Comparison of ENCODE assay signal across 1 cellular context in genomic region chr10:77279207-77279606, GRCh38.
TF ChIP-seq lines count a peak whose summit lies in the region.

No MANE protein-coding gene starts in this region.

TF ChIP-seq in SK-N-SH, 30 proteins besides CTCF, POLR2A, EP300 and RAD21 (continued from another document):
- no peak for TF ChIP-seq PBX3 (IDR thresholded peaks at IDR 0.05)
- no peak for TF ChIP-seq NFIC (IDR thresholded peaks at IDR 0.05; ENCODE audit: borderline replicate concordance)
- TF ChIP-seq MXI1 (IDR thresholded peaks at IDR 0.05; ENCODE audit: low read depth, low read length) = no peak
- TF ChIP-seq NRF1 (IDR thresholded peaks at IDR 0.05; ENCODE audit: low read depth, low read length) = no peak
- TF ChIP-seq GATA2 (CRISPR knock-in tag; IDR thresholded peaks at IDR 0.05) = no peak
